Comparison of ENCODE assay signal across 15 cellular contexts in the genomic region with DNA sequence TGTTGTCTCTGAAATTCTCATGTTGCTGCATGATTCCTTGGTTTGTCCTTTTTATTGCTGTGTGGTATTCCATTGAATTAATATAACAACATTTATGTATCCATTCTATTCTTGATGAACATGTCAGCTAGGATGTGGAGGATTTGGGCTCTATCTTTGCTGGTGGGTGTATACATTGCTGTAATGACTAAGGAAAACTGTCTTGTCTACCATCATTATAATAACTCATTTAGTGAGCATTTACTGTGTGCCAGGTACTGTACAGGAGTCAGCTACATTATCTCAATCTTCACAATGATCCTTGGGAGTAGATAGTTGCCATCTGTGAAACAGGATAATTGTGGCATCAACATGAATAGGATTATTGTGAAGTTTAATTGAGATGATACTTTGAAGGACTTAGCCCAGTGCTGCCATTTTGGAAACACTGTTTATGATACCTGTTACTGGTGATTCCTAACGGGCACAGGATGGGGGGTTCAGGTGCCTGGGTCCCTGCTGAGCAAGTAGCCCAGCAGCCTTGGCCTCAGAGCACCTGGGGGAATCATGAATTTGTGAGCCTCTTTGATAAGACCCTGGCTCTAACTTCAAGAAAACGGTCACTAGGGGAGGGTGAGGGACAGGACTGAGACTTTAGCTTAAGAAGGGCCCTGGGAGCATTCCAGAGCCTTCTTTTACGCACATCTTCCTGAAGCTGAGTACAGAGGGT. TPM values are rescaled to one million over a fixed set of nuclear protein-coding genes. Genes with fewer than 3 reads are reported as not detected.
A peak's percentile ranks its signal among the peaks of the same experiment; 100 is the strongest.
DNase-seq lines count a peak whose midpoint lies in the region; TF ChIP-seq lines count a peak whose summit lies in the region.
"Had no signal": no experiment of that assay in that cellular context is flagged by ENCODE, and none has a peak within 500 bp of the region (broad histone marks: within the 10 kb centered on the region; RNA-seq: fewer than 3 reads in every experiment).

No MANE protein-coding gene starts in this region.

- H3K4me3 ChIP-seq in Jurkat, Clone E6-1 (ENCODE audit: low read length) = peak overlapping the region; percentile 68; the same call in 1 of the 2 replicates
- H3K4me3 ChIP-seq: suprapubic skin had no signal

- TF ChIP-seq CTCF in neural crest cell (conservative IDR thresholded peaks at IDR 0.05) = no peak

- H3K27me3 Mint-ChIP-seq in T-helper 2 cell treated with Interferon-gamma antibody and Interleukin-4, amounts not matched to agents 5 μg/mL and 100 μg/mL, for 36 hours (ENCODE audit: low read depth) = no peaks in the 10 kb centered on the region
- H3K27me3 Mint-ChIP-seq in activated naive CD8-positive, alpha-beta T cell treated with anti-CD3 and anti-CD28 coated beads for 36 hours = no peaks in the 10 kb centered on the region
- H3K27me3 Mint-ChIP-seq in neural crest cell (ENCODE audit: low read depth) = no peaks in the 10 kb centered on the region

- H3K4me3 Mint-ChIP-seq in T-helper 2 cell treated with Interferon-gamma antibody and Interleukin-4, amounts not matched to agents 5 μg/mL and 100 μg/mL, for 36 hours = peak overlapping the region; percentile 89
- peak overlapping the region; percentile 85 for H3K4me3 Mint-ChIP-seq in activated naive CD8-positive, alpha-beta T cell treated with anti-CD3 and anti-CD28 coated beads for 36 hours
- H3K4me3 Mint-ChIP-seq in neural crest cell = peak overlapping the region; percentile 89

- no peak for DNase-seq in T-helper 2 cell treated with Interferon-gamma antibody and Interleukin-4, amounts not matched to agents 5 μg/mL and 100 μg/mL, for 36 hours (ENCODE audit: low spot score)
- DNase-seq in T-helper 2 cell (no peak), neural crest cell (ENCODE audit: low read depth, low spot score) (no peak), NCI-H128 (lab: John Stamatoyannopoulos, UW; ENCODE audit: unreplicated experiment) (no peak), SKM-1 treated with dmso at 0.1 percent for 144 hours (lab: John Stamatoyannopoulos, UW; ENCODE audit: unreplicated experiment) (no peak), ureter (ENCODE audit: low spot score) (no peak)
- DNase-seq in Jurkat, Clone E6-1 (ENCODE audit: low read depth, low spot score) = no peak
- no peak for DNase-seq in activated naive CD8-positive, alpha-beta T cell treated with anti-CD3 and anti-CD28 coated beads for 36 hours
- DNase-seq: activated CD4-positive, alpha-beta T cell treated with anti-CD3 and anti-CD28 coated beads, Interleukin-2, amount 50 U/mL, for 4 hours; amniotic stem cell; DMS153; NCI-H1694; sigmoid colon; SK-N-SH had no signal

- H3K27ac Mint-ChIP-seq in T-helper 2 cell treated with Interferon-gamma antibody and Interleukin-4, amounts not matched to agents 5 μg/mL and 100 μg/mL, for 36 hours = peak overlapping the region; percentile 19
- peak overlapping the region; percentile 94 for H3K27ac Mint-ChIP-seq in activated naive CD8-positive, alpha-beta T cell treated with anti-CD3 and anti-CD28 coated beads for 36 hours
- peak overlapping the region; percentile 16 for H3K27ac Mint-ChIP-seq in neural crest cell (ENCODE audit: unreplicated experiment)

- H3K36me3 Mint-ChIP-seq in T-helper 2 cell treated with Interferon-gamma antibody and Interleukin-4, amounts not matched to agents 5 μg/mL and 100 μg/mL, for 36 hours (ENCODE audit: low read depth) = peaks cover 15% of the 10 kb centered on the region
- peaks cover 14% of the 10 kb centered on the region for H3K36me3 Mint-ChIP-seq in activated naive CD8-positive, alpha-beta T cell treated with anti-CD3 and anti-CD28 coated beads for 36 hours
- H3K36me3 Mint-ChIP-seq in neural crest cell (ENCODE audit: low read depth) = peaks cover 2% of the 10 kb centered on the region

- no peaks in the 10 kb centered on the region for H3K9me3 Mint-ChIP-seq in T-helper 2 cell treated with Interferon-gamma antibody and Interleukin-4, amounts not matched to agents 5 μg/mL and 100 μg/mL, for 36 hours
- no peaks in the 10 kb centered on the region for H3K9me3 Mint-ChIP-seq in activated naive CD8-positive, alpha-beta T cell treated with anti-CD3 and anti-CD28 coated beads for 36 hours
- H3K9me3 Mint-ChIP-seq in neural crest cell = no peaks in the 10 kb centered on the region

- peaks cover 19% of the 10 kb centered on the region for H3K4me1 Mint-ChIP-seq in T-helper 2 cell treated with Interferon-gamma antibody and Interleukin-4, amounts not matched to agents 5 μg/mL and 100 μg/mL, for 36 hours (ENCODE audit: low read depth)
- H3K4me1 Mint-ChIP-seq in activated naive CD8-positive, alpha-beta T cell treated with anti-CD3 and anti-CD28 coated beads for 36 hours = peaks cover 21% of the 10 kb centered on the region
- peaks cover 22% of the 10 kb centered on the region for H3K4me1 Mint-ChIP-seq in neural crest cell

RNA-seq across cellular contexts. Expression of gene CCNE1, which starts 1.8 kb away (rescaled TPM):
- polyA plus RNA-seq in Jurkat, Clone E6-1 (2012; ENCODE audit: insufficient read depth, insufficient read length) = 21.5 TPM
- 10 to 100 TPM; 36.9 to 38.4 TPM for total RNA-seq in activated naive CD8-positive, alpha-beta T cell treated with anti-CD3 and anti-CD28 coated beads for 36 hours
- 26.1 and 29.7 TPM in 2 replicates for total RNA-seq in neural crest cell
- 3.6 TPM for total RNA-seq in ureter

Comparison
In these comparisons a context has a peak if more than half of its experiments do, and no peak if none do; other contexts are left out.
1. H3K27ac Mint-ChIP-seq: peak in every context shown above with its lines; median percentile 94 in activated naive CD8-positive, alpha-beta T cell treated with anti-CD3 and anti-CD28 coated beads for 36 hours; 19 in T-helper 2 cell treated with Interferon-gamma antibody and Interleukin-4, amounts not matched to agents 5 μg/mL and 100 μg/mL, for 36 hours; 16 in neural crest cell.